ENCODE assay signal across 8 cellular contexts in genomic region chr20:9068896-9069663, GRCh38. TPM values are rescaled to one million over a fixed set of nuclear protein-coding genes. Genes with fewer than 3 reads are reported as not detected.
DNase-seq lines count a peak whose midpoint lies in the region; ATAC-seq and TF ChIP-seq lines count a peak whose summit lies in the region.

Gene PLCB4, plus strand, starts transcription at chr20:9069087. Its CDS starts 238,728 bp downstream, at chr20:9307815.

- no peak for TF ChIP-seq CTCF in AG10803 (conservative IDR thresholded peaks at IDR 0.05; ENCODE audit: low read length)

- H3K4me1 Mint-ChIP-seq in naive thymus-derived CD8-positive, alpha-beta T cell, result peaks cover 3 to 6% (median 4%) of the 10 kb centered on the region in 4 donors

- no peak for ATAC-seq in naive thymus-derived CD8-positive, alpha-beta T cell
- ATAC-seq in HG03378 (IDR thresholded peaks at IDR 0.05; ENCODE audit: unreplicated experiment) (no peak), GM19467 (IDR thresholded peaks at IDR 0.05; ENCODE audit: unreplicated experiment) (no peak)

- peak within 1 kb of the TSS in 8 of 10 donors; percentile 54 to 81 (median 73) for H3K4me3 Mint-ChIP-seq in naive thymus-derived CD8-positive, alpha-beta T cell

- 0 out of 2 replicates have a peak, but pooled peaks have one; percentile 16 for TF ChIP-seq RAD21 in Ishikawa (IDR thresholded peaks at IDR 0.05; ENCODE audit: low read depth)

- DNase-seq in AG10803 (ENCODE audit: low read depth), result peak; percentile 76
- DNase-seq in SW480 (ENCODE audit: low spot score), result peak; percentile 79
- peak; percentile 58 for DNase-seq in fibroblast of gingiva (ENCODE audit: low read depth)
- DNase-seq in naive thymus-derived CD8-positive, alpha-beta T cell, result no peak
- DNase-seq in activated naive CD4-positive, alpha-beta T cell treated with Interleukin-2 at 50 U/mL for 16 hours, result no peak

- peak within 1 kb of the TSS; percentile 93 for H3K4me3 ChIP-seq in AG10803 (ENCODE audit: low read length)

- H3K27ac Mint-ChIP-seq in naive thymus-derived CD8-positive, alpha-beta T cell, result no peak within 1 kb of the TSS

- POLR2A ChIA-PET in naive thymus-derived CD8-positive, alpha-beta T cell (lab: Charles Lee), result no interaction called here

- peaks cover 0 to 5% (median 3%) of the 10 kb centered on the region in 3 donors for H3K36me3 Mint-ChIP-seq in naive thymus-derived CD8-positive, alpha-beta T cell

- H3K9me3 Mint-ChIP-seq in naive thymus-derived CD8-positive, alpha-beta T cell, result peaks cover 0 to 10% (median 0%) of the 10 kb centered on the region in 9 donors

- no peak for TF ChIP-seq EP300 in Ishikawa (IDR thresholded peaks at IDR 0.05; ENCODE audit: borderline replicate concordance)

- peaks cover 9 to 27% (median 23%) of the 10 kb centered on the region in 5 donors for H3K27me3 Mint-ChIP-seq in naive thymus-derived CD8-positive, alpha-beta T cell

TF ChIP-seq in Ishikawa, 13 proteins besides CTCF, POLR2A, EP300 and RAD21:
- TF ChIP-seq TCF12 (IDR thresholded peaks at IDR 0.05; ENCODE audit: low read depth) (peak; percentile 61; the same call in 1 of the 2 replicates), EGR1 (IDR thresholded peaks at IDR 0.05) (no peak), FOXM1 (IDR thresholded peaks at IDR 0.05; ENCODE audit: borderline replicate concordance, low read depth) (0 out of 2 replicates have a peak, but pooled peaks have one; percentile 17), YY1 (IDR thresholded peaks at IDR 0.05; ENCODE audit: low read depth) (no peak), MAX (IDR thresholded peaks at IDR 0.05) (peak; percentile 31; the same call in 1 of the 2 replicates), TAF1 (IDR thresholded peaks at IDR 0.05; ENCODE audit: low read depth) (peak; percentile 58; the same call in 1 of the 2 replicates), ZBTB7A (IDR thresholded peaks at IDR 0.05; ENCODE audit: low read depth) (no peak), CREB1 (IDR thresholded peaks at IDR 0.05; ENCODE audit: low read depth) (no peak), TEAD4 (IDR thresholded peaks at IDR 0.05) (0 out of 2 replicates have a peak, but pooled peaks have one; percentile 6), NFIC (IDR thresholded peaks at IDR 0.05) (peak; percentile 42; the same call in 1 of the 2 replicates), CEBPB (IDR thresholded peaks at IDR 0.05) (no peak), REST (IDR thresholded peaks at IDR 0.05; ENCODE audit: low read depth) (no peak), USF1 (IDR thresholded peaks at IDR 0.05) (no peak)

RNA-seq across cellular contexts. Expression of gene PLCB4, which starts in this region (rescaled TPM):
- total RNA-seq in naive thymus-derived CD8-positive, alpha-beta T cell, result not detected
- under 1 TPM in 1 of 3 donors, not detected in 2; 0.16 TPM for polyA plus RNA-seq in naive thymus-derived CD8-positive, alpha-beta T cell

Comparison
In these comparisons a context has a peak if more than half of its experiments do, and no peak if none do; other contexts are left out.
1. DNase-seq: peak in AG10803 (single experiment), SW480 (single experiment) and fibroblast of gingiva (single experiment); none in naive thymus-derived CD8-positive, alpha-beta T cell (0 of 10) and activated naive CD4-positive, alpha-beta T cell treated with Interleukin-2 at 50 U/mL for 16 hours (single experiment).